1 cellular context compared by ENCODE assay signal in genomic region chr11:127018683-127019279, GRCh38.
TF ChIP-seq lines count a peak whose summit lies in the region.

No MANE protein-coding gene starts in this region.

TF ChIP-seq in A549, 52 proteins besides CTCF, POLR2A, EP300 and RAD21 (continued from another document):
- TF ChIP-seq E2F6 (IDR thresholded peaks at IDR 0.05; ENCODE audit: borderline replicate concordance, low read depth) (no peak), CHD4 (IDR thresholded peaks at IDR 0.05; ENCODE audit: borderline replicate concordance) (no peak), HES2 (IDR thresholded peaks at IDR 0.05) (no peak), JUN (IDR thresholded peaks at IDR 0.05) (no peak), MAFK (IDR thresholded peaks at IDR 0.05; ENCODE audit: partially characterized antibody) (no peak), HDAC2 (IDR thresholded peaks at IDR 0.05) (no peak), ZNF302 (CRISPR knock-in tag; IDR thresholded peaks at IDR 0.05) (no peak), NPAS2 (CRISPR knock-in tag; IDR thresholded peaks at IDR 0.05; ENCODE audit: borderline replicate concordance) (no peak), JUNB (IDR thresholded peaks at IDR 0.05) (no peak), RFX5 (IDR thresholded peaks at IDR 0.05) (no peak)
